12 cellular contexts compared by ENCODE assay signal in genomic region chr17:74605361-74605760, GRCh38. TPM values are rescaled to one million over a fixed set of nuclear protein-coding genes. Genes with fewer than 3 reads are reported as not detected.
A peak's percentile ranks its signal among the peaks of the same experiment; 100 is the strongest.
DNase-seq lines count a peak whose midpoint lies in the region; ATAC-seq, FAIRE-seq and TF ChIP-seq lines count a peak whose summit lies in the region.
"Had no signal": no experiment of that assay in that cellular context is flagged by ENCODE, and none has a peak within 500 bp of the region (broad histone marks: within the 10 kb centered on the region; RNA-seq: fewer than 3 reads in every experiment).

No MANE protein-coding gene starts in this region.

- no peak for FAIRE-seq in RCC 7860 (lab: Jason Lieb, UNC)
- FAIRE-seq: endothelial cell of umbilical vein had no signal

- H3K4me1 ChIP-seq in muscle layer of colon (ENCODE audit: insufficient read depth, low read length): peaks cover 25% of the 10 kb centered on the region

- H3K9ac ChIP-seq in muscle layer of colon (ENCODE audit: low read length): no peak overlapping the region

- no peak overlapping the region for H3K27ac Mint-ChIP-seq in stimulated activated memory B cell treated with anti-CD40 and anti-IgM and Interleukin-4, amounts not matched to agents 10 μg/mL and 1 μg/mL and 100 μg/mL, for 72 hours
- H3K27ac Mint-ChIP-seq: natural killer cell had no signal

- no peak for TF ChIP-seq CTCF in epithelial cell of proximal tubule (conservative IDR thresholded peaks at IDR 0.05; ENCODE audit: low read depth, low read length)

- H3K4me3 ChIP-seq in epithelial cell of proximal tubule (ENCODE audit: low read depth, low read length): no peak overlapping the region
- H3K4me3 ChIP-seq in muscle layer of colon (ENCODE audit: low read depth in 1 of 2, low read length in 2 of 2): no peak overlapping the region

- no peaks in the 10 kb centered on the region for H3K27me3 ChIP-seq in muscle layer of colon (ENCODE audit: control insufficient read depth in 1 of 2, insufficient read depth in 2 of 2, low read length in 2 of 2)

- peaks cover 40% of the 10 kb centered on the region for H3K4me1 Mint-ChIP-seq in stimulated activated memory B cell treated with anti-CD40 and anti-IgM and Interleukin-4, amounts not matched to agents 10 μg/mL and 1 μg/mL and 100 μg/mL, for 72 hours
- H3K4me1 Mint-ChIP-seq: natural killer cell had no signal

- no peaks in the 10 kb centered on the region for H3K36me3 ChIP-seq in muscle layer of colon (ENCODE audit: insufficient read depth, low read length)

- ATAC-seq in HG03571 (IDR thresholded peaks at IDR 0.05; ENCODE audit: unreplicated experiment) (no peak), HG03159 (IDR thresholded peaks at IDR 0.05; ENCODE audit: unreplicated experiment) (no peak)
- ATAC-seq in stimulated activated memory B cell treated with anti-CD40 and anti-IgM and Interleukin-4, amounts not matched to agents 10 μg/mL and 1 μg/mL and 100 μg/mL, for 72 hours: no peak
- ATAC-seq: natural killer cell had no signal

- DNase-seq in AG08396 (ENCODE audit: low spot score): peak; percentile 44
- peak; percentile 8 for DNase-seq in LoVo (ENCODE audit: low spot score)
- peak; percentile 12 for DNase-seq in epithelial cell of proximal tubule (ENCODE audit: low read depth)
- no peak for DNase-seq in RCC 7860 (ENCODE audit: low spot score)
- DNase-seq: activated T-cell treated with anti-CD3 and anti-CD28 coated beads, Interleukin-2, amount 50 U/mL, for 1 hour; natural killer cell; NCI-H146 had no signal

- H3K9me3 ChIP-seq in muscle layer of colon (ENCODE audit: low read length): no peaks in the 10 kb centered on the region

- peaks cover 34% of the 10 kb centered on the region for H3K27me3 Mint-ChIP-seq in stimulated activated memory B cell treated with anti-CD40 and anti-IgM and Interleukin-4, amounts not matched to agents 10 μg/mL and 1 μg/mL and 100 μg/mL, for 72 hours

- H3K4me3 Mint-ChIP-seq in stimulated activated memory B cell treated with anti-CD40 and anti-IgM and Interleukin-4, amounts not matched to agents 10 μg/mL and 1 μg/mL and 100 μg/mL, for 72 hours: no peak overlapping the region
- H3K4me3 Mint-ChIP-seq: natural killer cell had no signal

- peak overlapping the region; percentile 70 for H3K27ac ChIP-seq in muscle layer of colon (ENCODE audit: low read depth, low read length)

- H3K36me3 Mint-ChIP-seq in stimulated activated memory B cell treated with anti-CD40 and anti-IgM and Interleukin-4, amounts not matched to agents 10 μg/mL and 1 μg/mL and 100 μg/mL, for 72 hours: no peaks in the 10 kb centered on the region
- H3K36me3 Mint-ChIP-seq: natural killer cell had no signal

- H3K9me3 Mint-ChIP-seq in stimulated activated memory B cell treated with anti-CD40 and anti-IgM and Interleukin-4, amounts not matched to agents 10 μg/mL and 1 μg/mL and 100 μg/mL, for 72 hours: peaks cover 4% of the 10 kb centered on the region
- H3K9me3 Mint-ChIP-seq: natural killer cell had no signal

RNA-seq across cellular contexts. Expression of gene CD300LD, which starts 13.3 kb away (rescaled TPM):
- total RNA-seq in epithelial cell of proximal tubule: not detected in 2 replicates
- total RNA-seq: endothelial cell of umbilical vein, natural killer cell had no signal

RNA-seq across cellular contexts. Expression of gene CD300E, which starts 18.2 kb away (rescaled TPM):
- total RNA-seq in epithelial cell of proximal tubule: not detected in 2 replicates
- total RNA-seq: endothelial cell of umbilical vein had no signal

RNA-seq across cellular contexts. Expression of gene CD300H, which starts 38.1 kb away (rescaled TPM):
- not detected in 2 replicates for total RNA-seq in epithelial cell of proximal tubule
- total RNA-seq: endothelial cell of umbilical vein had no signal

RNA-seq across cellular contexts. Expression of gene CD300C, which starts 59.4 kb away (rescaled TPM):
- total RNA-seq in epithelial cell of proximal tubule: 0.06 TPM in 1 of 2 replicates, not detected in the other
- total RNA-seq: endothelial cell of umbilical vein had no signal
